3 cellular contexts compared by ENCODE assay signal in genomic region chr3:176930942-176931341, GRCh38.
"Had no signal": no experiment of that assay in that cellular context is flagged by ENCODE, and none has a peak within 500 bp of the region (broad histone marks: within the 10 kb centered on the region; RNA-seq: fewer than 3 reads in every experiment).

No MANE protein-coding gene starts in this region.

- ATAC-seq: GM12878 had no signal

- DNase-seq: GDM1, GF-D8 had no signal

- H3K4me3 ChIP-seq: GM12878 had no signal
